ENCODE assay signal across 20 cellular contexts in the genomic region with DNA sequence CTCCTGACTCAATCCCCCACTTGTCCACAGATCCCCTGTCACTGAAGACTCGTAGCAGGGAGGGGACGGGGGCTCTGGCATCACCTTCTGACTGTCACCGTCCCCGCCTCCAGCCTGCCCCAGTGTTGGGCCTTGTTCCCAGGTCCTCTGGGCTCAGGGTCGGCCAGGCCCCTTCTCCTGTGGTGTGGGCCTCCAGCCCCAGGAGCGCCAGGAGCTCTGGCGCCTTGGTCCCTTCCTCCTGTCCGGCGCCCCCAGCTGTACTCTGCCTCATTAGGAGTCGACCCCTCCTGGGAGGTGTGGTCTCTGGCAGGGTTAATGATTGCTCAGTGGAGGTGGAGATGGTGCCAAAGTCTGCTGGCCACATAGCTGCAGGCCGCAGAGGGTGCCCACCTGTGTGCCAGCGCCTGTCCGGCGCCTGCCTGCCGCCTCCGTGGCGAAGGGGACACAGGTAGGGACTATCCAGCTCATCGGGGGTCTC. TPM values are rescaled to one million over a fixed set of nuclear protein-coding genes. Genes with fewer than 3 reads are reported as not detected.
DNase-seq lines count a peak whose midpoint lies in the region; ATAC-seq, FAIRE-seq and TF ChIP-seq lines count a peak whose summit lies in the region.
"Had no signal": no experiment of that assay in that cellular context is flagged by ENCODE, and none has a peak within 500 bp of the region (broad histone marks: within the 10 kb centered on the region; RNA-seq: fewer than 3 reads in every experiment).

A gene with protein sequence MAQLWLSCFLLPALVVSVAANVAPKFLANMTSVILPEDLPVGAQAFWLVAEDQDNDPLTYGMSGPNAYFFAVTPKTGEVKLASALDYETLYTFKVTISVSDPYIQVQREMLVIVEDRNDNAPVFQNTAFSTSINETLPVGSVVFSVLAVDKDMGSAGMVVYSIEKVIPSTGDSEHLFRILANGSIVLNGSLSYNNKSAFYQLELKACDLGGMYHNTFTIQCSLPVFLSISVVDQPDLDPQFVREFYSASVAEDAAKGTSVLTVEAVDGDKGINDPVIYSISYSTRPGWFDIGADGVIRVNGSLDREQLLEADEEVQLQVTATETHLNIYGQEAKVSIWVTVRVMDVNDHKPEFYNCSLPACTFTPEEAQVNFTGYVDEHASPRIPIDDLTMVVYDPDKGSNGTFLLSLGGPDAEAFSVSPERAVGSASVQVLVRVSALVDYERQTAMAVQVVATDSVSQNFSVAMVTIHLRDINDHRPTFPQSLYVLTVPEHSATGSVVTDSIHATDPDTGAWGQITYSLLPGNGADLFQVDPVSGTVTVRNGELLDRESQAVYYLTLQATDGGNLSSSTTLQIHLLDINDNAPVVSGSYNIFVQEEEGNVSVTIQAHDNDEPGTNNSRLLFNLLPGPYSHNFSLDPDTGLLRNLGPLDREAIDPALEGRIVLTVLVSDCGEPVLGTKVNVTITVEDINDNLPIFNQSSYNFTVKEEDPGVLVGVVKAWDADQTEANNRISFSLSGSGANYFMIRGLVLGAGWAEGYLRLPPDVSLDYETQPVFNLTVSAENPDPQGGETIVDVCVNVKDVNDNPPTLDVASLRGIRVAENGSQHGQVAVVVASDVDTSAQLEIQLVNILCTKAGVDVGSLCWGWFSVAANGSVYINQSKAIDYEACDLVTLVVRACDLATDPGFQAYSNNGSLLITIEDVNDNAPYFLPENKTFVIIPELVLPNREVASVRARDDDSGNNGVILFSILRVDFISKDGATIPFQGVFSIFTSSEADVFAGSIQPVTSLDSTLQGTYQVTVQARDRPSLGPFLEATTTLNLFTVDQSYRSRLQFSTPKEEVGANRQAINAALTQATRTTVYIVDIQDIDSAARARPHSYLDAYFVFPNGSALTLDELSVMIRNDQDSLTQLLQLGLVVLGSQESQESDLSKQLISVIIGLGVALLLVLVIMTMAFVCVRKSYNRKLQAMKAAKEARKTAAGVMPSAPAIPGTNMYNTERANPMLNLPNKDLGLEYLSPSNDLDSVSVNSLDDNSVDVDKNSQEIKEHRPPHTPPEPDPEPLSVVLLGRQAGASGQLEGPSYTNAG (N-terminal part only) (plus strand): TSS at position 376 of the 478 bp plus-strand sequence. CDS start 16,011 bp downstream, outside the sequence.

- peaks cover 68% of the 10 kb centered on the region for H3K4me1 Mint-ChIP-seq in activated T-cell treated with anti-CD3 and anti-CD28 coated beads, Interleukin-2, amount 50 U/mL, for 24 hours (ENCODE audit: low read depth)

- POLR2A ChIA-PET in PC-3 (lab: Charles Lee; ENCODE audit: unreplicated experiment), result no interaction called here

- H3K27ac Mint-ChIP-seq in activated T-cell treated with anti-CD3 and anti-CD28 coated beads, Interleukin-2, amount 50 U/mL, for 24 hours, result peak within 1 kb of the TSS; percentile 72

- 16 to 61% (median 53%) methylated on average over 17 to 18 of the region's 18 CpGs for WGBS in small intestine, 3 donors

- H3K36me3 ChIP-seq in PC-3 (ENCODE audit: low read depth, low read length) (no peaks in the 10 kb centered on the region), small intestine (ENCODE audit: control insufficient read depth in 2 of 2, insufficient read depth in 2 of 2, low read length in 2 of 2) (no peaks in the 10 kb centered on the region)
- H3K36me3 ChIP-seq: cardiac muscle cell had no signal

- H3K27me3 Mint-ChIP-seq in activated T-cell treated with anti-CD3 and anti-CD28 coated beads, Interleukin-2, amount 50 U/mL, for 24 hours, result no peaks in the 10 kb centered on the region

- H3K27ac ChIP-seq in PC-3 (ENCODE audit: low read length) (peak within 1 kb of the TSS; percentile 16), small intestine (ENCODE audit: low read depth in 1 of 2, low read length in 1 of 2) (peak within 1 kb of the TSS; percentile 95 to 98)
- H3K27ac ChIP-seq: cardiac muscle cell had no signal

- no peak within 1 kb of the TSS for H3K4me3 ChIP-seq in PC-3 (ENCODE audit: low read length)
- peak within 1 kb of the TSS in 1 of 2 donors; percentile 66 for H3K4me3 ChIP-seq in small intestine (ENCODE audit: low read depth in 1 of 2, low read length in 2 of 2)
- H3K4me3 ChIP-seq: cardiac muscle cell had no signal

- H3F3A ChIP-seq in PC-3 (ENCODE audit: low read length, unreplicated experiment), result no peaks in the 10 kb centered on the region

- intact Hi-C loops in PC-3 (cut with micrococcal nuclease), result no loop called here

- H3K27me3 ChIP-seq in PC-3 (ENCODE audit: low read length), result no peaks in the 10 kb centered on the region
- H3K27me3 ChIP-seq in small intestine (ENCODE audit: control insufficient read depth in 2 of 2, insufficient read depth in 2 of 2, low read length in 2 of 2), result no peaks in the 10 kb centered on the region
- H3K27me3 ChIP-seq: cardiac muscle cell had no signal

- no peak within 1 kb of the TSS for H3K4me3 Mint-ChIP-seq in activated T-cell treated with anti-CD3 and anti-CD28 coated beads, Interleukin-2, amount 50 U/mL, for 24 hours

- peaks cover 13% of the 10 kb centered on the region for H3K79me2 ChIP-seq in PC-3 (ENCODE audit: low read length)

- no peak for FAIRE-seq in small intestine (lab: Jason Lieb, UNC)
- FAIRE-seq: endothelial cell of umbilical vein, islet of Langerhans, TTC549 had no signal

- H3K4me1 ChIP-seq in PC-3 (ENCODE audit: insufficient read depth, low read length) (peaks cover 48% of the 10 kb centered on the region), small intestine (ENCODE audit: control insufficient read depth in 2 of 2, insufficient read depth in 1 of 2, low read depth in 1 of 2, low read length in 1 of 2) (peaks cover 0 to 2% of the 10 kb centered on the region in 2 donors)

- no peak within 1 kb of the TSS for H3K4me2 ChIP-seq in PC-3 (ENCODE audit: low read length)

- CTCF ChIA-PET in PC-3 (lab: Charles Lee), result no interaction called here

- DNase-seq in activated T-cell treated with anti-CD3 and anti-CD28 coated beads, Interleukin-2, amount 50 U/mL, for 24 hours, result no peak
- no peak for DNase-seq in activated T-cell treated with anti-CD3 and anti-CD28 coated beads, Interleukin-2, amount 50 U/mL, for 48 hours
- DNase-seq in PC-3 (no peak), kidney tubule cell (ENCODE audit: low spot score) (peak; percentile 39), small intestine (peak; percentile 87), D341Med (ENCODE audit: low spot score) (no peak), NOMO-1 (lab: John Stamatoyannopoulos, UW; ENCODE audit: unreplicated experiment in 2 of 2) (no peak)
- DNase-seq: activated naive CD4-positive, alpha-beta T cell treated with anti-CD3 and anti-CD28 coated beads, Interleukin-2, amount 50 U/mL, for 16 hours; H7; NCI-H2029; NCI-H774 had no signal

- no peaks in the 10 kb centered on the region for H3K36me3 Mint-ChIP-seq in activated T-cell treated with anti-CD3 and anti-CD28 coated beads, Interleukin-2, amount 50 U/mL, for 24 hours (ENCODE audit: low read depth)

- H3K9me3 ChIP-seq in PC-3 (ENCODE audit: low read length) (no peaks in the 10 kb centered on the region), small intestine (ENCODE audit: control insufficient read depth, low read depth) (no peaks in the 10 kb centered on the region)

- TF ChIP-seq CTCF in PC-3 (conservative IDR thresholded peaks at IDR 0.05; ENCODE audit: low read depth, low read length), result no peak

- no peak for TF ChIP-seq POLR2A in GM18505 (IDR thresholded peaks at IDR 0.05; ENCODE audit: borderline replicate concordance, extremely low read depth, insufficient read depth, insufficient read length)

- no peak within 1 kb of the TSS for H2AFZ ChIP-seq in PC-3 (ENCODE audit: low read length)

- no peak within 1 kb of the TSS; the same call in 1 of the 2 replicates for H3K9ac ChIP-seq in PC-3 (ENCODE audit: low read length)

- BruUV-seq in PC-3 (replicated peaks; lab: Mats Ljungman, UMichigan), result no TSS peak

- no peaks in the 10 kb centered on the region for H3K9me3 Mint-ChIP-seq in activated T-cell treated with anti-CD3 and anti-CD28 coated beads, Interleukin-2, amount 50 U/mL, for 24 hours
- H3K9me3 Mint-ChIP-seq: neural crest cell had no signal

- H3K9me2 ChIP-seq in PC-3 (replicated peaks; ENCODE audit: low read length), result no peaks in the 10 kb centered on the region

- ATAC-seq in PC-3, result no peak
- no peak for ATAC-seq in GM18505 (IDR thresholded peaks at IDR 0.05; ENCODE audit: unreplicated experiment)

- H4K20me1 ChIP-seq in PC-3 (ENCODE audit: low read length), result no peaks in the 10 kb centered on the region

RNA-seq across cellular contexts. Expression of the gene that starts here (rescaled TPM):
- 0.07 TPM in 1 of 2 replicates, not detected in the other for total RNA-seq in PC-3 (2014; rRNA removed)
- polyA plus RNA-seq in small intestine, result 100 to 1,000 TPM in 2 of 3 donors, 10 to 100 TPM in 1; 50.1 to 545 (median 411) TPM
- total RNA-seq: endothelial cell of umbilical vein, LHCN-M2, neural crest cell, SK-MEL-5, skeletal muscle tissue had no signal
- polyA plus RNA-seq: endothelial cell of umbilical vein had no signal

Comparison
In these comparisons a context has a peak if more than half of its experiments do, and no peak if none do; other contexts are left out.
1. DNase-seq: peak in kidney tubule cell (single experiment) and small intestine (single experiment); none in activated T-cell treated with anti-CD3 and anti-CD28 coated beads, Interleukin-2, amount 50 U/mL, for 24 hours (single experiment), activated T-cell treated with anti-CD3 and anti-CD28 coated beads, Interleukin-2, amount 50 U/mL, for 48 hours (0 of 2), PC-3 (single experiment), D341Med (single experiment) and NOMO-1 (0 of 2).